ENCODE assay signal across 8 cellular contexts in the genomic region with DNA sequence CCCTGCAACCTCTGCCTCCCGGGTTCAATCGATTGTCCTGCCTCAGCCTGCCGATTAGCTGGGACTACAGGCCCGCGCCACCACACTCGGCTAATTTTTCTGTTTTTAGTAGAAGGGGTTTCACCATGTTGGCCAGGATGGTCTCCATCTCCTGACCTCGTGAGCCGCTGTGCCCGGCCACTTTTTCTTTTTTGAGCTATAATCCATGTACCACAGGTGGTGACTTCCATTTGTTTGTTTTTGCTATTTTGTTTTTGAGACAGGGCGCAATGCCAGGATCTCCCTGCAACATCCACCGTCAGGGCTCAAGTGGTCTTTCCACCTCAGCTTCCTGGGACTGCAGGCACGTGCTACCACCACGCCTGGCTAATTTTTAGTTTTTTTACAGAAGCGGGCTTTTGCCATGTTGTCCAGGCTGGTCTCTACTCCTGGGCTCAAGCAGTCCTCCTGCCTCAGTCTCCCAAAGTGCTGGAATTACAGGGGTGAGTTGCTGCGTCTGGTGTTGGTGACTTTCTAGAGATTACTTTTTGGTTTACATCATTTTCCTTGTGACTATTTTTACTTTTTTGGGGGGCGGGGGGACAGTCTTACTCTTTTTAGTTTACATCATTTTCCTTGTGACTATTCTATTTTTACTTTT. TPM values are rescaled to one million over a fixed set of nuclear protein-coding genes. Genes with fewer than 3 reads are reported as not detected.
A peak's percentile ranks its signal among the peaks of the same experiment; 100 is the strongest.
DNase-seq lines count a peak whose midpoint lies in the region; ATAC-seq and TF ChIP-seq lines count a peak whose summit lies in the region.

No MANE protein-coding gene starts in this region.

- POLR2A ChIA-PET in AG04449 (lab: Yijun Ruan, JAX) = interaction anchor here (0.7 to 1.8 kb wide), 6 partner anchors 9 to 1757 kb away, joined by 3 to 7 read pairs (median 4); partner anchors contain the start of genes HSPA1B, NEU1 and NFKBIL1
- POLR2A ChIA-PET in MCF 10A (lab: Yijun Ruan, JAX) = interaction anchor here (0.6 to 11.2 kb wide), 28 partner anchors 8 to 1136 kb away, joined by 3 to 202 read pairs (median 4); partner anchors contain the start of genes ABHD16A, BAG6, C6orf47 and CFB

- H3K4me1 ChIP-seq in HUES64 (ENCODE audit: insufficient read depth, low read length) (peaks cover 9% of the 10 kb centered on the region), mucosa of rectum (ENCODE audit: control insufficient read depth in 2 of 2, insufficient read depth in 2 of 2, low read length in 2 of 2) (peaks cover 38 to 50% of the 10 kb centered on the region in 2 donors)

- TF ChIP-seq CTCF in AG04449 (IDR thresholded peaks at IDR 0.05; ENCODE audit: insufficient read depth, low read length, missing control alignments) (no peak), MCF 10A (IDR thresholded peaks at IDR 0.05; ENCODE audit: unreplicated experiment) (no peak)

- no TSS peak for BruUV-seq in MCF 10A (replicated peaks; lab: Mats Ljungman, UMichigan)

- H3K27ac ChIP-seq in HUES64 (ENCODE audit: low read depth, low read length) = peak overlapping the region; percentile 97; the same call in 1 of the 2 replicates
- peak overlapping the region; percentile 51 to 95 for H3K27ac ChIP-seq in mucosa of rectum (ENCODE audit: low read depth in 2 of 2, low read length in 2 of 2)

- peaks cover 69% of the 10 kb centered on the region for H3K36me3 Mint-ChIP-seq in MCF 10A (ENCODE audit: insufficient read depth, unreplicated experiment)

- H3K9me3 ChIP-seq in HUES64 (ENCODE audit: insufficient read depth, low read depth, low read length) (no peaks in the 10 kb centered on the region), mucosa of rectum (ENCODE audit: control insufficient read depth in 2 of 2, low read length in 2 of 2) (no peaks in the 10 kb centered on the region)

- H3K36me3 ChIP-seq in HUES64 (ENCODE audit: insufficient read depth, low read length) = peaks cover 55% of the 10 kb centered on the region
- peaks cover 32 to 43% of the 10 kb centered on the region in 2 donors for H3K36me3 ChIP-seq in mucosa of rectum (ENCODE audit: control insufficient read depth in 2 of 2, insufficient read depth in 2 of 2, low read length in 2 of 2)

- intact Hi-C loops in MCF 10A (cut with micrococcal nuclease) = loop anchor here (10.0 kb wide), 1 partner anchor 119 kb away; the partner anchor contains the start of genes NELFE and SKIC2

- ATAC-seq in HG02870 (IDR thresholded peaks at IDR 0.05; ENCODE audit: unreplicated experiment) (no peak), GM19035 (IDR thresholded peaks at IDR 0.05; ENCODE audit: unreplicated experiment) (no peak), GM19328 (IDR thresholded peaks at IDR 0.05; ENCODE audit: unreplicated experiment) (no peak)

- H3K27me3 ChIP-seq in HUES64 (ENCODE audit: insufficient read depth, low read length) (no peaks in the 10 kb centered on the region), mucosa of rectum (ENCODE audit: control insufficient read depth in 2 of 2, insufficient read depth in 2 of 2, low read length in 2 of 2) (no peaks in the 10 kb centered on the region)

- peak overlapping the region; percentile 86 for H3K4me3 Mint-ChIP-seq in MCF 10A (ENCODE audit: unreplicated experiment)

- H3K27me3 Mint-ChIP-seq in MCF 10A (ENCODE audit: insufficient read depth, unreplicated experiment) = no peaks in the 10 kb centered on the region

- peak overlapping the region; percentile 99 for H3K27ac Mint-ChIP-seq in MCF 10A (ENCODE audit: low read depth, unreplicated experiment)

- peak overlapping the region; percentile 93 for H3K4me3 ChIP-seq in AG04449 (ENCODE audit: low read depth, low read length)
- H3K4me3 ChIP-seq in HUES64 (ENCODE audit: low read length) = peak overlapping the region; percentile 98
- peak overlapping the region; percentile 89 to 99 for H3K4me3 ChIP-seq in mucosa of rectum (ENCODE audit: low read length in 2 of 2)

- 5% methylated on average over 14 of the region's 16 CpGs for WGBS in HUES64

- H3K9ac ChIP-seq in HUES64 (ENCODE audit: low read depth, low read length) = peak overlapping the region; percentile 99
- peak overlapping the region; percentile 90 to 98 for H3K9ac ChIP-seq in mucosa of rectum (ENCODE audit: low read depth in 1 of 2, low read length in 2 of 2)

- H3K4me1 Mint-ChIP-seq in MCF 10A (ENCODE audit: insufficient read depth, unreplicated experiment) = peaks cover 18% of the 10 kb centered on the region

- CTCF ChIA-PET in AG04449 (lab: Yijun Ruan, JAX) = interaction anchor here (0.8 to 2.2 kb wide), 7 partner anchors 9 to 158 kb away, joined by 3 to 5 read pairs (median 3); partner anchors contain the start of genes DDAH2, HSPA1B and MSH5
- CTCF ChIA-PET in MCF 10A (lab: Yijun Ruan, JAX) = interaction anchor here (0.7 to 1.4 kb wide), 5 partner anchors 11 to 1148 kb away, joined by 3 to 5 read pairs (median 4); partner anchors contain the start of gene LY6G5C

- DNase-seq in AG04449 (ENCODE audit: low read depth, low spot score) (no peak), MCF 10A (ENCODE audit: unreplicated experiment) (no peak), RKO (ENCODE audit: low spot score) (no peak)

- no peaks in the 10 kb centered on the region for H3K9me3 Mint-ChIP-seq in MCF 10A (ENCODE audit: unreplicated experiment)

RNA-seq across cellular contexts. Expression of gene HSPA1B, which starts 8.6 kb away (rescaled TPM):
- 31.2 TPM for polyA plus RNA-seq in HUES64 (2013, experiment 1 of 2)
- polyA plus RNA-seq in HUES64 (2013, experiment 2 of 2) = 31.6 TPM
- 29.8 and 51.6 TPM in 2 replicates for total RNA-seq in MCF 10A (2022)

RNA-seq across cellular contexts. Expression of gene HSPA1A, which starts 20.8 kb away (rescaled TPM):
- 27.0 TPM for polyA plus RNA-seq in HUES64 (2013, experiment 1 of 2)
- polyA plus RNA-seq in HUES64 (2013, experiment 2 of 2) = 29.7 TPM
- total RNA-seq in MCF 10A (2022) = 20.3 and 34.0 TPM in 2 replicates

RNA-seq across cellular contexts. Expression of gene HSPA1L, which starts 21.1 kb away (rescaled TPM):
- 1.1 TPM for polyA plus RNA-seq in HUES64 (2013, experiment 1 of 2)
- 0.95 TPM for polyA plus RNA-seq in HUES64 (2013, experiment 2 of 2)
- 0.35 and 0.79 TPM in 2 replicates for total RNA-seq in MCF 10A (2022)

RNA-seq across cellular contexts. Expression of gene NEU1, which starts 26.5 kb away (rescaled TPM):
- polyA plus RNA-seq in HUES64 (2013, experiment 1 of 2) = 37.2 TPM
- 35.9 TPM for polyA plus RNA-seq in HUES64 (2013, experiment 2 of 2)
- total RNA-seq in MCF 10A (2022) = 19.7 and 43.8 TPM in 2 replicates

RNA-seq across cellular contexts. Expression of gene LSM2, which starts 29.4 kb away (rescaled TPM):
- polyA plus RNA-seq in HUES64 (2013, experiment 1 of 2) = 110 TPM
- polyA plus RNA-seq in HUES64 (2013, experiment 2 of 2) = 114 TPM
- 36.9 and 47.4 TPM in 2 replicates for total RNA-seq in MCF 10A (2022)
